In the genomic region with DNA sequence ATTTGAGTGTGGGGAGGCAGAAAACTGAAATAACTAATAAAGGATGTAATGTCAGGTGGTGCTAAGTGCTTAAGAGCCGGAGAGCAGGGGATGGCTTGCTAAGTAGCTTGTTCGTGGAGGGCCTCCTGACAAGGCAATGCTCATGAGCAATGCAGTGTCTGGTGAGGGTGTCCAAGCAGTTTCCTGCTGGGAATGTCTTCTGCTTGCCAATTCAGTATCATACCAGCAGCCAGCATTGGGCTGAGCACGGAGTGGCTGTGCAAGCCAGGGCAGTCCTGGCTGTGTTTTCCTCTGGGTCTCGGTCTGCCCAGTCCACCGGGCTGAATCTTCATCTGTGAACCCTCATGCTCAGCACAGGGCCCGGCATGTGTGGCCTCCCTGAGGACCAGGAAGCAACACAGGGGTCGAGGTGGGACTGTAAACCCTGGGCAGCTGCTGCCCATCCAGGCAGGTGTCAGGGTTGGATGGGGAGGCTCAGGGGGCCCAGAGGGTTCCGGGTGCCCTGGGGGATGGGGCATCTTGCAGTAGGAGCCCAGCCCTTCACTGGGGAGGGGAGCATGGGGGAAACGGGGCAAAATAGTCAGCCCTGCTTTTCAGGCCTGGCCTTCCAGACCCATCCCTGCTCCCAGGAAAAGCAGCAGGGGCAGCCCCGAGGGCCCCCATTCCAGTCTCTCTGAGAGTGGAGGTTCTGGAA, we compare ENCODE assay signal across 28 cellular contexts. TPM values are rescaled to one million over a fixed set of nuclear protein-coding genes. Genes with fewer than 3 reads are reported as not detected.
A peak's percentile ranks its signal among the peaks of the same experiment; 100 is the strongest.
DNase-seq lines count a peak whose midpoint lies in the region; ATAC-seq and TF ChIP-seq lines count a peak whose summit lies in the region.
"Had no signal": no experiment of that assay in that cellular context is flagged by ENCODE, and none has a peak within 500 bp of the region (broad histone marks: within the 10 kb centered on the region; RNA-seq: fewer than 3 reads in every experiment).

No MANE protein-coding gene starts in this region.

- no peaks in the 10 kb centered on the region for H3K9me1 ChIP-seq in IMR-90 (ENCODE audit: insufficient read depth, low read length)

- peak overlapping the region; percentile 5 for H2AFZ ChIP-seq in IMR-90 (replicated peaks; ENCODE audit: low read length, poor library complexity)

- peaks cover 0 to 4% (median 0%) of the 10 kb centered on the region in 5 experiments for H3K9me3 Mint-ChIP-seq in brain
- H3K9me3 Mint-ChIP-seq: activated CD4-positive, alpha-beta T cell treated with anti-CD3 and anti-CD28 coated beads, Interleukin-2, amount 10 ng/mL, durations not matched to agents 24 days and 14 days; activated naive CD4-positive, alpha-beta T cell treated with anti-CD3 and anti-CD28 coated beads, Interleukin-2, amount 10 ng/mL, durations not matched to agents 7 days and 5 days; activated T-cell treated with anti-CD3 and anti-CD28 coated beads, Interleukin-2, amount 50 U/mL, for 72 hours; endodermal cell; stimulated activated naive B cell treated with anti-CD40 and anti-IgM and Interleukin-4, amounts not matched to agents 10 μg/mL and 1 μg/mL and 100 μg/mL, for 72 hours; T-helper 2 cell treated with Interferon-gamma antibody and Interleukin-4, amounts not matched to agents 5 μg/mL and 100 μg/mL, for 36 hours had no signal

- H3K27me3 ChIP-seq in IMR-90 (ENCODE audit: control insufficient read depth, insufficient read depth, low read length) (peaks cover 17% of the 10 kb centered on the region; the same call in 1 of the 2 replicates), left ventricle myocardium inferior (ENCODE audit: low read depth) (no peaks in the 10 kb centered on the region), sigmoid colon (no peaks in the 10 kb centered on the region)
- H3K27me3 ChIP-seq: suprapubic skin had no signal

- H3K36me3 ChIP-seq in IMR-90 (ENCODE audit: control insufficient read depth, insufficient read depth, low read length) (no peaks in the 10 kb centered on the region), left ventricle myocardium inferior (no peaks in the 10 kb centered on the region), sigmoid colon (no peaks in the 10 kb centered on the region)
- H3K36me3 ChIP-seq: suprapubic skin, WERI-Rb-1 had no signal

- intact Hi-C loops in IMR-90 (cut with micrococcal nuclease) (no loop called here), left ventricle myocardium inferior (cut with micrococcal nuclease) (no loop called here), sigmoid colon (cut with DNase I) (no loop called here)

- H2AK9ac ChIP-seq in IMR-90 (replicated peaks; ENCODE audit: low read depth, low read length, poor library complexity), result no peak overlapping the region

- DNase-seq in IMR-90 (no peak), left ventricle myocardium inferior (no peak), sigmoid colon (no peak), NCI-H1930 (lab: John Stamatoyannopoulos, UW) (no peak), ureter (ENCODE audit: low spot score) (no peak)
- DNase-seq: activated CD4-positive, alpha-beta T cell treated with anti-CD3 and anti-CD28 coated beads, Interleukin-2, amount 10 ng/mL, durations not matched to agents 24 days and 14 days; activated CD8-positive, alpha-beta memory T cell treated with anti-CD3 and anti-CD28 coated beads, Interleukin-2, amount 10 ng/mL, durations not matched to agents 7 days and 5 days; activated naive CD4-positive, alpha-beta T cell treated with anti-CD3 and anti-CD28 coated beads, Interleukin-2, amount 10 ng/mL, durations not matched to agents 7 days and 5 days; activated T-cell treated with anti-CD3 and anti-CD28 coated beads, Interleukin-2, amount 50 U/mL, for 72 hours; amniotic stem cell; caudate nucleus; endodermal cell; KBM-7; mammary epithelial cell; NCI-H1436 treated with DMSO at 0.1 percent for 48 hours; NCI-H2171; NCI-H524 treated with DMSO at 0.1 percent for 48 hours; stimulated activated CD4-positive, alpha-beta T cell treated with anti-CD3 and anti-CD28 coated beads, Interleukin-4, amount 100 ng/mL, for 1 hour; stimulated activated naive B cell treated with anti-CD40 and anti-IgM and Interleukin-4, amounts not matched to agents 10 μg/mL and 1 μg/mL and 100 μg/mL, for 72 hours; WERI-Rb-1 had no signal

- no peak overlapping the region for H2BK20ac ChIP-seq in IMR-90 (ENCODE audit: low read depth, low read length)

- no peak for TF ChIP-seq EP300 in sigmoid colon (IDR thresholded peaks at IDR 0.05)

- TF ChIP-seq POLR2A in IMR-90 (IDR thresholded peaks at IDR 0.05; ENCODE audit: low read depth, low read length) (no peak), sigmoid colon (IDR thresholded peaks at IDR 0.05) (no peak)

- CTCF ChIA-PET in IMR-90 (lab: Yijun Ruan, JAX), result no interaction called here

- H3K4me2 ChIP-seq in IMR-90 (ENCODE audit: low read depth, low read length), result no peak overlapping the region

- in situ Hi-C loops in IMR-90 (cut with MboI; ENCODE audit: low sequenced_read_pairs), result no loop called here

- H3K18ac ChIP-seq in IMR-90 (ENCODE audit: low read depth, low read length), result no peak overlapping the region

- TF ChIP-seq CTCF in IMR-90 (conservative IDR thresholded peaks at IDR 0.05; ENCODE audit: low read depth, low read length) (no peak), brain (conservative IDR thresholded peaks at IDR 0.05) (no peak), left ventricle myocardium inferior (IDR thresholded peaks at IDR 0.05; ENCODE audit: borderline replicate concordance) (no peak), sigmoid colon (IDR thresholded peaks at IDR 0.05) (no peak)

- H3K27ac Mint-ChIP-seq in brain, result peak overlapping the region in 3 of 5 experiments; percentile 15 to 37 (median 25)
- H3K27ac Mint-ChIP-seq: activated CD4-positive, alpha-beta T cell treated with anti-CD3 and anti-CD28 coated beads, Interleukin-2, amount 10 ng/mL, durations not matched to agents 24 days and 14 days; activated CD8-positive, alpha-beta memory T cell treated with anti-CD3 and anti-CD28 coated beads, Interleukin-2, amount 10 ng/mL, durations not matched to agents 7 days and 5 days; activated naive CD4-positive, alpha-beta T cell treated with anti-CD3 and anti-CD28 coated beads, Interleukin-2, amount 10 ng/mL, durations not matched to agents 7 days and 5 days; activated T-cell treated with anti-CD3 and anti-CD28 coated beads, Interleukin-2, amount 50 U/mL, for 72 hours; endodermal cell; stimulated activated naive B cell treated with anti-CD40 and anti-IgM and Interleukin-4, amounts not matched to agents 10 μg/mL and 1 μg/mL and 100 μg/mL, for 72 hours; T-helper 2 cell treated with Interferon-gamma antibody and Interleukin-4, amounts not matched to agents 5 μg/mL and 100 μg/mL, for 36 hours had no signal

- dilution Hi-C loops in IMR-90 (cut with HindIII; ENCODE audit: low sequenced_read_pairs, unreplicated experiment), result no loop called here

- no peak overlapping the region for H2BK5ac ChIP-seq in IMR-90 (ENCODE audit: low read depth, low read length, poor library complexity, severe bottlenecking)

- H3K27ac ChIP-seq in IMR-90 (ENCODE audit: insufficient read depth, low read length), result no peak overlapping the region
- H3K27ac ChIP-seq in left ventricle myocardium inferior (replicated peaks), result peak overlapping the region; percentile 67
- H3K27ac ChIP-seq in sigmoid colon, result peak overlapping the region in 3 of 4 donors; percentile 62 to 73 (median 71)
- H3K27ac ChIP-seq: C4-2B, SK-N-MC, suprapubic skin, WERI-Rb-1 had no signal

- H3K9me3 ChIP-seq in IMR-90 (ENCODE audit: control insufficient read depth, insufficient read depth, low read length), result no peaks in the 10 kb centered on the region
- H3K9me3 ChIP-seq in left ventricle myocardium inferior (replicated peaks), result no peaks in the 10 kb centered on the region
- H3K9me3 ChIP-seq in sigmoid colon, result no peaks in the 10 kb centered on the region
- H3K9me3 ChIP-seq: suprapubic skin had no signal

- H4K5ac ChIP-seq in IMR-90 (ENCODE audit: low read depth, low read length), result no peak overlapping the region

- ATAC-seq in IMR-90 (ENCODE audit: low read depth) (0 out of 2 replicates have a peak, but pooled peaks have one; percentile 12), GM21717 (IDR thresholded peaks at IDR 0.05; ENCODE audit: unreplicated experiment) (no peak)
- ATAC-seq: activated CD8-positive, alpha-beta memory T cell treated with anti-CD3 and anti-CD28 coated beads, Interleukin-2, amount 10 ng/mL, durations not matched to agents 7 days and 5 days; activated T-cell treated with anti-CD3 and anti-CD28 coated beads, Interleukin-2, amount 50 U/mL, for 72 hours; stimulated activated naive B cell treated with anti-CD40 and anti-IgM and Interleukin-4, amounts not matched to agents 10 μg/mL and 1 μg/mL and 100 μg/mL, for 72 hours had no signal

- POLR2A ChIA-PET in IMR-90 (lab: Charles Lee; ENCODE audit: unreplicated experiment), result interaction anchor here (0.6 kb wide), 1 partner anchor 317 kb away, joined by 7 read pairs; no protein-coding TSS in a partner anchor

- H3K36me3 Mint-ChIP-seq in brain, result no peaks in the 10 kb centered on the region
- H3K36me3 Mint-ChIP-seq: activated CD8-positive, alpha-beta memory T cell treated with anti-CD3 and anti-CD28 coated beads, Interleukin-2, amount 10 ng/mL, durations not matched to agents 7 days and 5 days; activated naive CD4-positive, alpha-beta T cell treated with anti-CD3 and anti-CD28 coated beads, Interleukin-2, amount 10 ng/mL, durations not matched to agents 7 days and 5 days; stimulated activated naive B cell treated with anti-CD40 and anti-IgM and Interleukin-4, amounts not matched to agents 10 μg/mL and 1 μg/mL and 100 μg/mL, for 72 hours had no signal

- H3K4me3 ChIP-seq in IMR-90 (ENCODE audit: insufficient read depth, low read depth, low read length) (no peak overlapping the region), left ventricle myocardium inferior (no peak overlapping the region), sigmoid colon (no peak overlapping the region)
- H3K4me3 ChIP-seq: SK-N-MC, suprapubic skin had no signal

- no peaks in the 10 kb centered on the region for H3K79me1 ChIP-seq in IMR-90 (ENCODE audit: low read depth in 1 of 2, low read length in 2 of 2)

- H3K4me1 Mint-ChIP-seq in brain, result peaks cover 36% of the 10 kb centered on the region
- H3K4me1 Mint-ChIP-seq: activated CD4-positive, alpha-beta T cell treated with anti-CD3 and anti-CD28 coated beads, Interleukin-2, amount 10 ng/mL, durations not matched to agents 24 days and 14 days; activated CD8-positive, alpha-beta memory T cell treated with anti-CD3 and anti-CD28 coated beads, Interleukin-2, amount 10 ng/mL, durations not matched to agents 7 days and 5 days; activated naive CD4-positive, alpha-beta T cell treated with anti-CD3 and anti-CD28 coated beads, Interleukin-2, amount 10 ng/mL, durations not matched to agents 7 days and 5 days; endodermal cell; stimulated activated naive B cell treated with anti-CD40 and anti-IgM and Interleukin-4, amounts not matched to agents 10 μg/mL and 1 μg/mL and 100 μg/mL, for 72 hours had no signal

- H3K4me3 Mint-ChIP-seq in brain, result no peak overlapping the region
- H3K4me3 Mint-ChIP-seq: activated CD4-positive, alpha-beta T cell treated with anti-CD3 and anti-CD28 coated beads, Interleukin-2, amount 10 ng/mL, durations not matched to agents 24 days and 14 days; activated CD8-positive, alpha-beta memory T cell treated with anti-CD3 and anti-CD28 coated beads, Interleukin-2, amount 10 ng/mL, durations not matched to agents 7 days and 5 days; activated naive CD4-positive, alpha-beta T cell treated with anti-CD3 and anti-CD28 coated beads, Interleukin-2, amount 10 ng/mL, durations not matched to agents 7 days and 5 days; activated T-cell treated with anti-CD3 and anti-CD28 coated beads, Interleukin-2, amount 50 U/mL, for 72 hours; endodermal cell; stimulated activated naive B cell treated with anti-CD40 and anti-IgM and Interleukin-4, amounts not matched to agents 10 μg/mL and 1 μg/mL and 100 μg/mL, for 72 hours; T-helper 2 cell treated with Interferon-gamma antibody and Interleukin-4, amounts not matched to agents 5 μg/mL and 100 μg/mL, for 36 hours had no signal

- BruUV-seq in IMR-90 (replicated peaks; lab: Mats Ljungman, UMichigan), result no TSS peak

- 32% methylated on average over 3 of the region's 10 CpGs; no CpG with 5 or more reads in 1 of the 2 experiments for WGBS in IMR-90 (ENCODE audit: extremely low coverage in 2 of 2, insufficient read length in 1 of 2), 2 experiments
- WGBS in sigmoid colon, 2 donors, result 85 to 86% methylated on average over 10 of the region's 10 CpGs

- H3K4me1 ChIP-seq in IMR-90 (ENCODE audit: control insufficient read depth, insufficient read depth, low read length) (peaks cover 2% of the 10 kb centered on the region; the same call in 1 of the 2 replicates), left ventricle myocardium inferior (peaks cover 45% of the 10 kb centered on the region), sigmoid colon (peaks cover 0 to 34% (median 29%) of the 10 kb centered on the region in 4 donors)

- peaks cover 3% of the 10 kb centered on the region for H3K27me3 Mint-ChIP-seq in brain

- H4K8ac ChIP-seq in IMR-90 (ENCODE audit: low read depth in 2 of 2, low read length in 2 of 2), result no peak overlapping the region

- no peak overlapping the region; the same call in 1 of the 2 replicates for H3K23ac ChIP-seq in IMR-90 (ENCODE audit: low read depth, low read length)

- no peak overlapping the region for H2BK15ac ChIP-seq in IMR-90 (ENCODE audit: low read depth, low read length)

- H4K20me1 ChIP-seq in IMR-90 (ENCODE audit: insufficient read depth, low read length), result no peaks in the 10 kb centered on the region

- no peak overlapping the region for H2AK5ac ChIP-seq in IMR-90 (ENCODE audit: low read depth, low read length)

- no peak overlapping the region for H4K91ac ChIP-seq in IMR-90 (ENCODE audit: insufficient read depth, low read depth, low read length)

- H3K56ac ChIP-seq in IMR-90 (ENCODE audit: extremely low read depth, insufficient read depth, low read length), result no peak overlapping the region

- H3K9ac ChIP-seq in IMR-90 (ENCODE audit: low read depth, low read length), result no peak overlapping the region

- TF ChIP-seq RAD21 in IMR-90 (IDR thresholded peaks at IDR 0.05; ENCODE audit: low read length), result no peak

- no peak overlapping the region for H3K4ac ChIP-seq in IMR-90 (ENCODE audit: low read depth, low read length)

- no peak overlapping the region for H3K14ac ChIP-seq in IMR-90 (replicated peaks; ENCODE audit: low read depth, low read length)

- H2BK120ac ChIP-seq in IMR-90 (ENCODE audit: low read depth, low read length), result no peak overlapping the region

RNA-seq across cellular contexts. Expression of a gene that starts 27.5 kb away (rescaled TPM):
- total RNA-seq in IMR-90 (2012; rRNA removed), result not detected in 2 replicates
- 0.22 and 0.27 TPM in 2 replicates for polyA plus RNA-seq in IMR-90 (2012; rRNA removed)
- 0.05 and 0.14 TPM in 2 replicates for polyA plus RNA-seq in IMR-90 (2012; cell fraction: cytosol; rRNA removed)
- 0.69 and 1.0 TPM in 2 replicates for polyA plus RNA-seq in IMR-90 (2012; cell fraction: nucleus; rRNA removed; ENCODE audit: low replicate concordance)
- polyA plus RNA-seq in brain (ENCODE audit: insufficient read depth, low read depth, low replicate concordance), result not detected
- total RNA-seq in left ventricle myocardium inferior, result 0.47 TPM
- total RNA-seq in sigmoid colon, result 1 to 10 TPM in 1 of 4 donors, not detected in 3; 2.2 TPM
- polyA plus RNA-seq in sigmoid colon, result 1 to 10 TPM in 1 of 3 donors, under 1 TPM in 2; 0.57 to 4.8 (median 0.92) TPM
- total RNA-seq in ureter, result 5.3 TPM
- total RNA-seq: activated CD4-positive, alpha-beta T cell treated with anti-CD3 and anti-CD28 coated beads, Interleukin-2, amount 10 ng/mL, durations not matched to agents 24 days and 14 days; activated CD8-positive, alpha-beta memory T cell treated with anti-CD3 and anti-CD28 coated beads, Interleukin-2, amount 10 ng/mL, durations not matched to agents 7 days and 5 days; activated T-cell treated with anti-CD3 and anti-CD28 coated beads, Interleukin-2, amount 50 U/mL, for 72 hours; endodermal cell; fibroblast of lung; kidney epithelial cell had no signal
- polyA plus RNA-seq: fibroblast of lung had no signal
